29 cellular contexts compared by ENCODE assay signal in the genomic region with DNA sequence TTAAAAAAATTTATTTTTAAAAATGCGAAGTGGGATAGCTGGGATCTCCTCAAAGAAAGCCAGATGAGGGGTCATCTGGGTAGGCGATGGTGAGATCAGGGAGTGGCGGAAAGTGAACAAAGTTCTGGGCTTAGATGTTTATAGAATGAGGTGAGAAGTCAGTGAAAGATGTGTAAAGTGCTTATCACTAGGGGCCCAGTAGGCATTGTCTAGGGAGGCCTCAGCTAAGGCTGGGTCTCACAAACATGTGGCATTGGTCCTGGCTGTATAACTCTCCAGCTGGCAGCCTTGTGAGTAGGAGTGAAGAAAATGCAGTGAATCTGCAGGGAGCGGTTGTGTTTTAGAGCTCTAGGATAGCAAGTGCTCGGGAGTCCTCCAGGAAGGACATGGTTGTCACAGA.
"Had no signal": no experiment of that assay in that cellular context is flagged by ENCODE, and none has a peak within 500 bp of the region (broad histone marks: within the 10 kb centered on the region; RNA-seq: fewer than 3 reads in every experiment).

No MANE protein-coding gene starts in this region.

- H3K4me3 Mint-ChIP-seq: activated CD4-positive, alpha-beta T cell treated with anti-CD3 and anti-CD28 coated beads, Interleukin-2, amount 10 ng/mL, durations not matched to agents 24 days and 14 days; activated CD8-positive, alpha-beta T cell treated with anti-CD3 and anti-CD28 coated beads for 36 hours; activated naive CD4-positive, alpha-beta T cell treated with anti-CD3 and anti-CD28 coated beads, Interleukin-2, amount 10 ng/mL, durations not matched to agents 7 days and 5 days; activated naive CD8-positive, alpha-beta T cell; activated naive CD8-positive, alpha-beta T cell treated with anti-CD3 and anti-CD28 coated beads, Interleukin-2, amount 50 U/mL, for 24 hours; activated T-cell treated with anti-CD3 and anti-CD28 coated beads, Interleukin-2, amount 50 U/mL, for 24 hours; brain; T-helper 1 cell treated with Interleukin-12 subunit alpha and Interleukin-12 subunit beta and Interleukin-4 antibody, amounts not matched to agents 30 μg/mL and 1 μg/mL, for 36 hours; T-helper 2 cell treated with Interferon-gamma antibody and Interleukin-4, amounts not matched to agents 5 μg/mL and 100 μg/mL, for 36 hours had no signal

- H3K36me3 ChIP-seq: Peyer's patch, SJSA1 had no signal

- H3K4me3 ChIP-seq: Peyer's patch, SJSA1 had no signal

- H3K27ac Mint-ChIP-seq: activated CD4-positive, alpha-beta T cell treated with anti-CD3 and anti-CD28 coated beads, Interleukin-2, amount 10 ng/mL, durations not matched to agents 24 days and 14 days; activated CD8-positive, alpha-beta T cell treated with anti-CD3 and anti-CD28 coated beads for 36 hours; activated naive CD4-positive, alpha-beta T cell treated with anti-CD3 and anti-CD28 coated beads, Interleukin-2, amount 10 ng/mL, durations not matched to agents 7 days and 5 days; activated naive CD8-positive, alpha-beta T cell; activated naive CD8-positive, alpha-beta T cell treated with anti-CD3 and anti-CD28 coated beads, Interleukin-2, amount 50 U/mL, for 24 hours; activated T-cell treated with anti-CD3 and anti-CD28 coated beads, Interleukin-2, amount 50 U/mL, for 24 hours; brain; T-helper 1 cell treated with Interleukin-12 subunit alpha and Interleukin-12 subunit beta and Interleukin-4 antibody, amounts not matched to agents 30 μg/mL and 1 μg/mL, for 36 hours; T-helper 2 cell treated with Interferon-gamma antibody and Interleukin-4, amounts not matched to agents 5 μg/mL and 100 μg/mL, for 36 hours had no signal

- H3K4me2 ChIP-seq: SK-N-SH had no signal

- H3K27me3 ChIP-seq: Peyer's patch, SJSA1 had no signal

- H3K9ac ChIP-seq: SK-N-SH had no signal

- H3K27ac ChIP-seq: Peyer's patch, SJSA1 had no signal

- H3K36me3 Mint-ChIP-seq: activated naive CD4-positive, alpha-beta T cell treated with anti-CD3 and anti-CD28 coated beads, Interleukin-2, amount 10 ng/mL, durations not matched to agents 7 days and 5 days; activated naive CD8-positive, alpha-beta T cell had no signal

- H3K9me3 Mint-ChIP-seq: activated CD4-positive, alpha-beta T cell treated with anti-CD3 and anti-CD28 coated beads, Interleukin-2, amount 10 ng/mL, durations not matched to agents 24 days and 14 days; activated CD8-positive, alpha-beta T cell treated with anti-CD3 and anti-CD28 coated beads for 36 hours; activated naive CD4-positive, alpha-beta T cell treated with anti-CD3 and anti-CD28 coated beads, Interleukin-2, amount 10 ng/mL, durations not matched to agents 7 days and 5 days; activated naive CD8-positive, alpha-beta T cell treated with anti-CD3 and anti-CD28 coated beads, Interleukin-2, amount 50 U/mL, for 24 hours; activated T-cell treated with anti-CD3 and anti-CD28 coated beads, Interleukin-2, amount 50 U/mL, for 24 hours; T-helper 1 cell treated with Interleukin-12 subunit alpha and Interleukin-12 subunit beta and Interleukin-4 antibody, amounts not matched to agents 30 μg/mL and 1 μg/mL, for 36 hours; T-helper 2 cell treated with Interferon-gamma antibody and Interleukin-4, amounts not matched to agents 5 μg/mL and 100 μg/mL, for 36 hours had no signal

- FAIRE-seq: bronchial epithelial cell, TTC549 had no signal

- H3K9me3 ChIP-seq: Peyer's patch, SJSA1, SK-N-SH had no signal

- DNase-seq: activated CD4-positive, alpha-beta T cell treated with anti-CD3 and anti-CD28 coated beads, Interleukin-2, amount 10 ng/mL, durations not matched to agents 24 days and 14 days; activated CD4-positive, alpha-beta T cell treated with anti-CD3 and anti-CD28 coated beads, Interleukin-2, amount 50 U/mL, for 4 hours; activated CD8-positive, alpha-beta T cell treated with anti-CD3 and anti-CD28 coated beads for 36 hours; activated naive CD4-positive, alpha-beta T cell treated with anti-CD3 and anti-CD28 coated beads, Interleukin-2, amount 10 ng/mL, durations not matched to agents 7 days and 5 days; activated naive CD8-positive, alpha-beta T cell treated with anti-CD3 and anti-CD28 coated beads, Interleukin-2, amount 50 U/mL, for 24 hours; activated T-cell treated with anti-CD3 and anti-CD28 coated beads, Interleukin-2, amount 50 U/mL, for 24 hours; anterior cingulate cortex; central memory CD4-positive, alpha-beta T cell; NCI-H1092 treated with DMSO at 0.1 percent for 48 hours; NCI-H1417; NCI-H187 treated with DMSO at 0.1 percent for 48 hours; NCI-H2081; NCI-H2171 treated with DMSO at 0.1 percent for 48 hours; NCI-H2227 treated with DMSO at 0.1 percent for 48 hours; NCI-H446 treated with DMSO at 0.1 percent for 48 hours; NCI-H524; NCI-H69; NCI-H82; Peyer's patch; RPMI8226; SHP77 treated with DMSO at 0.1 percent for 48 hours; SK-N-SH had no signal

- H3K4me1 ChIP-seq: Peyer's patch, SJSA1 had no signal

- ATAC-seq: activated CD8-positive, alpha-beta T cell treated with anti-CD3 and anti-CD28 coated beads for 36 hours; activated naive CD8-positive, alpha-beta T cell treated with anti-CD3 and anti-CD28 coated beads, Interleukin-2, amount 50 U/mL, for 24 hours had no signal

- H3K4me1 Mint-ChIP-seq: activated naive CD4-positive, alpha-beta T cell treated with anti-CD3 and anti-CD28 coated beads, Interleukin-2, amount 10 ng/mL, durations not matched to agents 7 days and 5 days had no signal
